Comparison of ENCODE assay signal across 8 cellular contexts in genomic region chr10:18238875-18239485, GRCh38.
DNase-seq lines count a peak whose midpoint lies in the region; ATAC-seq and TF ChIP-seq lines count a peak whose summit lies in the region.

No MANE protein-coding gene starts in this region.

- no peak overlapping the region for H3K4me3 Mint-ChIP-seq in nephron progenitor cell

- peaks cover under 1% of the 10 kb centered on the region for H3K4me1 Mint-ChIP-seq in nephron progenitor cell

- TF ChIP-seq CTCF in nephron progenitor cell (IDR thresholded peaks at IDR 0.05) = peak; percentile 70

- peak; percentile 1 for DNase-seq in SKM-1 treated with dmso at 0.1 percent for 144 hours (lab: John Stamatoyannopoulos, UW; ENCODE audit: unreplicated experiment)
- no peak for DNase-seq in SKM-1 (lab: John Stamatoyannopoulos, UW; ENCODE audit: unreplicated experiment)
- DNase-seq in NCI-H460 (ENCODE audit: extremely low read depth, low read depth) = peak; percentile 17
- peak; percentile 5 to 40 for DNase-seq in dermis microvascular lymphatic vessel endothelial cell (ENCODE audit: low read depth in 2 of 2)
- DNase-seq in nephron progenitor cell = no peak
- DNase-seq in activated T-cell treated with anti-CD3 and anti-CD28 coated beads, Interleukin-2, amount 50 U/mL, for 48 hours = no peak

- ATAC-seq in GM21723 (IDR thresholded peaks at IDR 0.05; ENCODE audit: unreplicated experiment) (no peak), GM19023 (IDR thresholded peaks at IDR 0.05; ENCODE audit: unreplicated experiment) (no peak)

- peaks cover 11% of the 10 kb centered on the region for H3K27me3 Mint-ChIP-seq in nephron progenitor cell (ENCODE audit: low read depth, poor library complexity)

- H3K36me3 Mint-ChIP-seq in nephron progenitor cell (ENCODE audit: low read depth) = no peaks in the 10 kb centered on the region

- H3K9me3 Mint-ChIP-seq in nephron progenitor cell = peaks cover 10% of the 10 kb centered on the region

- no peak overlapping the region for H3K27ac Mint-ChIP-seq in nephron progenitor cell

Comparison
In these comparisons a context has a peak if more than half of its experiments do, and no peak if none do; other contexts are left out.
1. DNase-seq: peak in SKM-1 treated with dmso at 0.1 percent for 144 hours (single experiment), NCI-H460 (single experiment) and dermis microvascular lymphatic vessel endothelial cell (2 of 2); none in SKM-1 (single experiment), nephron progenitor cell (single experiment) and activated T-cell treated with anti-CD3 and anti-CD28 coated beads, Interleukin-2, amount 50 U/mL, for 48 hours (0 of 2).